1 cellular context compared by ENCODE assay signal in the genomic region with DNA sequence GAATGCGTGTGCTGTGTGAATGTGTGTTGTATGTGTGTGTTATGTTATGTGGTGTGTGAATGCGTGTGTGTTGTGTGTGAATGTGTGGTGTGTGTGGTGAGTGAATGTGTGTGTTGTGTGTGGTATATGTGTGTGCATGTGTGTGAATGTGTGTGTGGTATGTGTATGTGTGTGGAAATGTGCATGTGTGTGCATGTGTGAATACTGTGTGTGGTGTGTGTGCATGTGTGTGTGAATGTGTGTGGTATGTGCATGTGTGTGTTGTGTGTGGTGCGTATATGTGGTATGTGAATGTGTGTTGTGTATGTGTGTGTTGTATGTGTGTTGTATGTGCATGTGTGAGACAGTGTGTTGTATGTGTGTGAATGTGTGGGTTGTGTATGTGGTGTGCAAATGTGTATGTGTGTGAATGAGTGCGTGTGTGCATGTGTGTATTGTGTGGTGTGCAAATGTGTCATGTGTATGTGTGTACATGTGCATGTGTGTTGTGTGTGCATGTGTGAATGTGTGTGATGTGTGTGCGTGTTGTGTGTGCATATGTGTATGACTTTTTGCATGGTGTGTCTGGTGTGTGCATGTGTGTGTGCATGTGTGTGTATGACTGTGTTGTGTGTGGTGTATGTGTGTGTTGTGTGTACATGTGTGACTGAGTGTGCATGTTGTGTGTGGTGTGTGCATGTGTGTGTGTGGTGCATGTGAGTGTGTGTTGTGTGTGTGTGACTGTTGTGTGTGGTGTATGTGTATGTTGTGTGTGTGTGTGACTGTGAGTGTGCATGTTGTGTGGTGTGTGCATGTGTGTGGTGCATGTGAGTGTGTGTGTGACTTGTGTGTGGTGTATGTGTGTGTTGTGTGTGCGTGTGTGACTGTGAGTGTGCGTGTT.
TF ChIP-seq lines count a peak whose summit lies in the region.

No MANE protein-coding gene starts in this region.

TF ChIP-seq in HepG2, 621 proteins besides CTCF, POLR2A, EP300 and RAD21 (continued from another document and continues in another):
- TF ChIP-seq, protein P1, sequence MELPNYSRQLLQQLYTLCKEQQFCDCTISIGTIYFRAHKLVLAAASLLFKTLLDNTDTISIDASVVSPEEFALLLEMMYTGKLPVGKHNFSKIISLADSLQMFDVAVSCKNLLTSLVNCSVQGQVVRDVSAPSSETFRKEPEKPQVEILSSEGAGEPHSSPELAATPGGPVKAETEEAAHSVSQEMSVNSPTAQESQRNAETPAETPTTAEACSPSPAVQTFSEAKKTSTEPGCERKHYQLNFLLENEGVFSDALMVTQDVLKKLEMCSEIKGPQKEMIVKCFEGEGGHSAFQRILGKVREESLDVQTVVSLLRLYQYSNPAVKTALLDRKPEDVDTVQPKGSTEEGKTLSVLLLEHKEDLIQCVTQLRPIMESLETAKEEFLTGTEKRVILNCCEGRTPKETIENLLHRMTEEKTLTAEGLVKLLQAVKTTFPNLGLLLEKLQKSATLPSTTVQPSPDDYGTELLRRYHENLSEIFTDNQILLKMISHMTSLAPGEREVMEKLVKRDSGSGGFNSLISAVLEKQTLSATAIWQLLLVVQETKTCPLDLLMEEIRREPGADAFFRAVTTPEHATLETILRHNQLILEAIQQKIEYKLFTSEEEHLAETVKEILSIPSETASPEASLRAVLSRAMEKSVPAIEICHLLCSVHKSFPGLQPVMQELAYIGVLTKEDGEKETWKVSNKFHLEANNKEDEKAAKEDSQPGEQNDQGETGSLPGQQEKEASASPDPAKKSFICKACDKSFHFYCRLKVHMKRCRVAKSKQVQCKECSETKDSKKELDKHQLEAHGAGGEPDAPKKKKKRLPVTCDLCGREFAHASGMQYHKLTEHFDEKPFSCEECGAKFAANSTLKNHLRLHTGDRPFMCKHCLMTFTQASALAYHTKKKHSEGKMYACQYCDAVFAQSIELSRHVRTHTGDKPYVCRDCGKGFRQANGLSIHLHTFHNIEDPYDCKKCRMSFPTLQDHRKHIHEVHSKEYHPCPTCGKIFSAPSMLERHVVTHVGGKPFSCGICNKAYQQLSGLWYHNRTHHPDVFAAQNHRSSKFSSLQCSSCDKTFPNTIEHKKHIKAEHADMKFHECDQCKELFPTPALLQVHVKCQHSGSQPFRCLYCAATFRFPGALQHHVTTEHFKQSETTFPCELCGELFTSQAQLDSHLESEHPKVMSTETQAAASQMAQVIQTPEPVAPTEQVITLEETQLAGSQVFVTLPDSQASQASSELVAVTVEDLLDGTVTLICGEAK (IDR thresholded peaks at IDR 0.05), result 0 out of 2 replicates have a peak, but pooled peaks have one; percentile 3
- TF ChIP-seq, protein P1 (CRISPR knock-in tag; IDR thresholded peaks at IDR 0.05), result no peak
- TF ChIP-seq ZNF543 (CRISPR knock-in tag; IDR thresholded peaks at IDR 0.05) (no peak), CEBPB (IDR thresholded peaks at IDR 0.05; ENCODE audit: borderline replicate concordance, low read depth, low read length) (no peak), ZSCAN12 (CRISPR knock-in tag; IDR thresholded peaks at IDR 0.05) (no peak), ZFAT (CRISPR knock-in tag; conservative IDR thresholded peaks at IDR 0.05) (no peak), MIXL1 (CRISPR knock-in tag; IDR thresholded peaks at IDR 0.05) (no peak), HNRNPUL1 (IDR thresholded peaks at IDR 0.05; ENCODE audit: low read depth, low read length) (no peak), ZBTB38 (CRISPR knock-in tag; IDR thresholded peaks at IDR 0.05) (0 out of 2 replicates have a peak, but pooled peaks have one; percentile 17), FOXA1 (IDR thresholded peaks at IDR 0.05) (peak; percentile 6; the same call in 1 of the 2 replicates), FOXA1 (CRISPR knock-in tag; IDR thresholded peaks at IDR 0.05) (no peak), ZNF329 (CRISPR knock-in tag; IDR thresholded peaks at IDR 0.05; ENCODE audit: low read depth) (no peak), RARG (CRISPR knock-in tag; IDR thresholded peaks at IDR 0.05; ENCODE audit: low read depth) (no peak), TBX3 (IDR thresholded peaks at IDR 0.05; ENCODE audit: borderline replicate concordance) (no peak), ZNF207 (IDR thresholded peaks at IDR 0.05; ENCODE audit: borderline replicate concordance) (peak; percentile 91; the same call in 1 of the 2 replicates), JARID2 (CRISPR knock-in tag; IDR thresholded peaks at IDR 0.05; ENCODE audit: insufficient replicate concordance) (no peak), ZNF615 (CRISPR knock-in tag; IDR thresholded peaks at IDR 0.05; ENCODE audit: borderline replicate concordance) (no peak), ELF3 (CRISPR knock-in tag; IDR thresholded peaks at IDR 0.05) (no peak), ZNF253 (CRISPR knock-in tag; IDR thresholded peaks at IDR 0.05; ENCODE audit: borderline replicate concordance) (no peak), ZFX (CRISPR knock-in tag; IDR thresholded peaks at IDR 0.05; ENCODE audit: low read depth) (0 out of 2 replicates have a peak, but pooled peaks have one; percentile 17), ISX (CRISPR knock-in tag; conservative IDR thresholded peaks at IDR 0.05) (no peak), ZFP36 (IDR thresholded peaks at IDR 0.05; ENCODE audit: borderline replicate concordance, low read depth, low read length, partially characterized antibody) (no peak), EED (CRISPR knock-in tag; IDR thresholded peaks at IDR 0.05) (no peak), NFYB (CRISPR knock-in tag; IDR thresholded peaks at IDR 0.05) (no peak), ZNF317 (CRISPR knock-in tag; IDR thresholded peaks at IDR 0.05) (no peak), MLLT10 (CRISPR knock-in tag; IDR thresholded peaks at IDR 0.05) (no peak)
- TF ChIP-seq, protein P2, sequence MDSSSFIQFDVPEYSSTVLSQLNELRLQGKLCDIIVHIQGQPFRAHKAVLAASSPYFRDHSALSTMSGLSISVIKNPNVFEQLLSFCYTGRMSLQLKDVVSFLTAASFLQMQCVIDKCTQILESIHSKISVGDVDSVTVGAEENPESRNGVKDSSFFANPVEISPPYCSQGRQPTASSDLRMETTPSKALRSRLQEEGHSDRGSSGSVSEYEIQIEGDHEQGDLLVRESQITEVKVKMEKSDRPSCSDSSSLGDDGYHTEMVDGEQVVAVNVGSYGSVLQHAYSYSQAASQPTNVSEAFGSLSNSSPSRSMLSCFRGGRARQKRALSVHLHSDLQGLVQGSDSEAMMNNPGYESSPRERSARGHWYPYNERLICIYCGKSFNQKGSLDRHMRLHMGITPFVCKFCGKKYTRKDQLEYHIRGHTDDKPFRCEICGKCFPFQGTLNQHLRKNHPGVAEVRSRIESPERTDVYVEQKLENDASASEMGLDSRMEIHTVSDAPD (CRISPR knock-in tag; IDR thresholded peaks at IDR 0.05), result no peak
- TF ChIP-seq, protein P3, sequence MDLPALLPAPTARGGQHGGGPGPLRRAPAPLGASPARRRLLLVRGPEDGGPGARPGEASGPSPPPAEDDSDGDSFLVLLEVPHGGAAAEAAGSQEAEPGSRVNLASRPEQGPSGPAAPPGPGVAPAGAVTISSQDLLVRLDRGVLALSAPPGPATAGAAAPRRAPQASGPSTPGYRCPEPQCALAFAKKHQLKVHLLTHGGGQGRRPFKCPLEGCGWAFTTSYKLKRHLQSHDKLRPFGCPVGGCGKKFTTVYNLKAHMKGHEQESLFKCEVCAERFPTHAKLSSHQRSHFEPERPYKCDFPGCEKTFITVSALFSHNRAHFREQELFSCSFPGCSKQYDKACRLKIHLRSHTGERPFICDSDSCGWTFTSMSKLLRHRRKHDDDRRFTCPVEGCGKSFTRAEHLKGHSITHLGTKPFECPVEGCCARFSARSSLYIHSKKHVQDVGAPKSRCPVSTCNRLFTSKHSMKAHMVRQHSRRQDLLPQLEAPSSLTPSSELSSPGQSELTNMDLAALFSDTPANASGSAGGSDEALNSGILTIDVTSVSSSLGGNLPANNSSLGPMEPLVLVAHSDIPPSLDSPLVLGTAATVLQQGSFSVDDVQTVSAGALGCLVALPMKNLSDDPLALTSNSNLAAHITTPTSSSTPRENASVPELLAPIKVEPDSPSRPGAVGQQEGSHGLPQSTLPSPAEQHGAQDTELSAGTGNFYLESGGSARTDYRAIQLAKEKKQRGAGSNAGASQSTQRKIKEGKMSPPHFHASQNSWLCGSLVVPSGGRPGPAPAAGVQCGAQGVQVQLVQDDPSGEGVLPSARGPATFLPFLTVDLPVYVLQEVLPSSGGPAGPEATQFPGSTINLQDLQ (CRISPR knock-in tag; IDR thresholded peaks at IDR 0.05), result no peak
- TF ChIP-seq, protein P4, sequence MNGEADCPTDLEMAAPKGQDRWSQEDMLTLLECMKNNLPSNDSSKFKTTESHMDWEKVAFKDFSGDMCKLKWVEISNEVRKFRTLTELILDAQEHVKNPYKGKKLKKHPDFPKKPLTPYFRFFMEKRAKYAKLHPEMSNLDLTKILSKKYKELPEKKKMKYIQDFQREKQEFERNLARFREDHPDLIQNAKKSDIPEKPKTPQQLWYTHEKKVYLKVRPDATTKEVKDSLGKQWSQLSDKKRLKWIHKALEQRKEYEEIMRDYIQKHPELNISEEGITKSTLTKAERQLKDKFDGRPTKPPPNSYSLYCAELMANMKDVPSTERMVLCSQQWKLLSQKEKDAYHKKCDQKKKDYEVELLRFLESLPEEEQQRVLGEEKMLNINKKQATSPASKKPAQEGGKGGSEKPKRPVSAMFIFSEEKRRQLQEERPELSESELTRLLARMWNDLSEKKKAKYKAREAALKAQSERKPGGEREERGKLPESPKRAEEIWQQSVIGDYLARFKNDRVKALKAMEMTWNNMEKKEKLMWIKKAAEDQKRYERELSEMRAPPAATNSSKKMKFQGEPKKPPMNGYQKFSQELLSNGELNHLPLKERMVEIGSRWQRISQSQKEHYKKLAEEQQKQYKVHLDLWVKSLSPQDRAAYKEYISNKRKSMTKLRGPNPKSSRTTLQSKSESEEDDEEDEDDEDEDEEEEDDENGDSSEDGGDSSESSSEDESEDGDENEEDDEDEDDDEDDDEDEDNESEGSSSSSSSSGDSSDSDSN (CRISPR knock-in tag; IDR thresholded peaks at IDR 0.05), result no peak
- TF ChIP-seq, protein P5, sequence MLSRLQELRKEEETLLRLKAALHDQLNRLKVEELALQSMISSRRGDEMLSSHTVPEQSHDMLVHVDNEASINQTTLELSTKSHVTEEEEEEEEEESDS (CRISPR knock-in tag; IDR thresholded peaks at IDR 0.05; ENCODE audit: borderline replicate concordance), result no peak
- TF ChIP-seq, protein P6, sequence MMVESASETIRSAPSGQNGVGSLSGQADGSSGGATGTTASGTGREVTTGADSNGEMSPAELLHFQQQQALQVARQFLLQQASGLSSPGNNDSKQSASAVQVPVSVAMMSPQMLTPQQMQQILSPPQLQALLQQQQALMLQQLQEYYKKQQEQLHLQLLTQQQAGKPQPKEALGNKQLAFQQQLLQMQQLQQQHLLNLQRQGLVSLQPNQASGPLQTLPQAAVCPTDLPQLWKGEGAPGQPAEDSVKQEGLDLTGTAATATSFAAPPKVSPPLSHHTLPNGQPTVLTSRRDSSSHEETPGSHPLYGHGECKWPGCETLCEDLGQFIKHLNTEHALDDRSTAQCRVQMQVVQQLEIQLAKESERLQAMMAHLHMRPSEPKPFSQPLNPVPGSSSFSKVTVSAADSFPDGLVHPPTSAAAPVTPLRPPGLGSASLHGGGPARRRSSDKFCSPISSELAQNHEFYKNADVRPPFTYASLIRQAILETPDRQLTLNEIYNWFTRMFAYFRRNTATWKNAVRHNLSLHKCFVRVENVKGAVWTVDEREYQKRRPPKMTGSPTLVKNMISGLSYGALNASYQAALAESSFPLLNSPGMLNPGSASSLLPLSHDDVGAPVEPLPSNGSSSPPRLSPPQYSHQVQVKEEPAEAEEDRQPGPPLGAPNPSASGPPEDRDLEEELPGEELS (CRISPR knock-in tag; IDR thresholded peaks at IDR 0.05), result no peak
- TF ChIP-seq, protein P7, sequence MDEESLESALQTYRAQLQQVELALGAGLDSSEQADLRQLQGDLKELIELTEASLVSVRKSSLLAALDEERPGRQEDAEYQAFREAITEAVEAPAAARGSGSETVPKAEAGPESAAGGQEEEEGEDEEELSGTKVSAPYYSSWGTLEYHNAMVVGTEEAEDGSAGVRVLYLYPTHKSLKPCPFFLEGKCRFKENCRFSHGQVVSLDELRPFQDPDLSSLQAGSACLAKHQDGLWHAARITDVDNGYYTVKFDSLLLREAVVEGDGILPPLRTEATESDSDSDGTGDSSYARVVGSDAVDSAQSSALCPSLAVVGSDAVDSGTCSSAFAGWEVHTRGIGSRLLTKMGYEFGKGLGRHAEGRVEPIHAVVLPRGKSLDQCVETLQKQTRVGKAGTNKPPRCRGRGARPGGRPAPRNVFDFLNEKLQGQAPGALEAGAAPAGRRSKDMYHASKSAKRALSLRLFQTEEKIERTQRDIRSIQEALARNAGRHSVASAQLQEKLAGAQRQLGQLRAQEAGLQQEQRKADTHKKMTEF (CRISPR knock-in tag; IDR thresholded peaks at IDR 0.05), result no peak
- TF ChIP-seq, protein P8, sequence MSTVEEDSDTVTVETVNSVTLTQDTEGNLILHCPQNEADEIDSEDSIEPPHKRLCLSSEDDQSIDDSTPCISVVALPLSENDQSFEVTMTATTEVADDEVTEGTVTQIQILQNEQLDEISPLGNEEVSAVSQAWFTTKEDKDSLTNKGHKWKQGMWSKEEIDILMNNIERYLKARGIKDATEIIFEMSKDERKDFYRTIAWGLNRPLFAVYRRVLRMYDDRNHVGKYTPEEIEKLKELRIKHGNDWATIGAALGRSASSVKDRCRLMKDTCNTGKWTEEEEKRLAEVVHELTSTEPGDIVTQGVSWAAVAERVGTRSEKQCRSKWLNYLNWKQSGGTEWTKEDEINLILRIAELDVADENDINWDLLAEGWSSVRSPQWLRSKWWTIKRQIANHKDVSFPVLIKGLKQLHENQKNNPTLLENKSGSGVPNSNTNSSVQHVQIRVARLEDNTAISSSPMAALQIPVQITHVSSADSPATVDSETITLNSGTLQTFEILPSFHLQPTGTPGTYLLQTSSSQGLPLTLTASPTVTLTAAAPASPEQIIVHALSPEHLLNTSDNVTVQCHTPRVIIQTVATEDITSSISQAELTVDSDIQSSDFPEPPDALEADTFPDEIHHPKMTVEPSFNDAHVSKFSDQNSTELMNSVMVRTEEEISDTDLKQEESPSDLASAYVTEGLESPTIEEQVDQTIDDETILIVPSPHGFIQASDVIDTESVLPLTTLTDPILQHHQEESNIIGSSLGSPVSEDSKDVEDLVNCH (CRISPR knock-in tag; IDR thresholded peaks at IDR 0.05), result no peak
